14 cellular contexts compared by ENCODE assay signal in genomic region chr18:48815581-48816324, GRCh38.
DNase-seq lines count a peak whose midpoint lies in the region; TF ChIP-seq lines count a peak whose summit lies in the region.
"Had no signal": no experiment of that assay in that cellular context is flagged by ENCODE, and none has a peak within 500 bp of the region (broad histone marks: within the 10 kb centered on the region; RNA-seq: fewer than 3 reads in every experiment).

No MANE protein-coding gene starts in this region.

- 92% methylated on average over 5 of the region's 5 CpGs for WGBS in suprapubic skin

- no peak for TF ChIP-seq POLR2A in suprapubic skin (IDR thresholded peaks at IDR 0.05)

- no peaks in the 10 kb centered on the region for H3K9me3 Mint-ChIP-seq in activated CD4-positive, alpha-beta T cell treated with anti-CD3 and anti-CD28 coated beads, Interleukin-2, amount 10 ng/mL, durations not matched to agents 24 days and 14 days
- no peaks in the 10 kb centered on the region for H3K9me3 Mint-ChIP-seq in activated naive CD4-positive, alpha-beta T cell treated with anti-CD3 and anti-CD28 coated beads for 36 hours

- DNase-seq in activated CD4-positive, alpha-beta T cell treated with anti-CD3 and anti-CD28 coated beads, Interleukin-2, amount 10 ng/mL, durations not matched to agents 24 days and 14 days: no peak
- no peak for DNase-seq in activated CD4-positive, alpha-beta T cell treated with anti-CD3 and anti-CD28 coated beads, Interleukin-2, amount 50 U/mL, for 1 hour
- peak; percentile 49 for DNase-seq in activated CD8-positive, alpha-beta memory T cell treated with anti-CD3 and anti-CD28 coated beads for 24 hours
- peak; percentile 31 for DNase-seq in islet precursor cell
- DNase-seq in suprapubic skin (ENCODE audit: low spot score in 2 of 2): peak; percentile 4 to 43
- no peak for DNase-seq in NCI-H146 treated with DMSO at 0.1 percent for 48 hours (lab: John Stamatoyannopoulos, UW; ENCODE audit: unreplicated experiment)
- no peak for DNase-seq in activated naive CD4-positive, alpha-beta T cell treated with anti-CD3 and anti-CD28 coated beads for 36 hours
- DNase-seq in stimulated activated CD4-positive, alpha-beta T cell treated with anti-CD3 and anti-CD28 coated beads, Interleukin-2, amount 100 ng/mL, for 48 hours: no peak
- DNase-seq: dermis blood vessel endothelial cell, DND-41, foreskin fibroblast, kidney glomerular epithelial cell, NCI-H2029, stomach had no signal

- no peak overlapping the region for H3K4me3 ChIP-seq in suprapubic skin
- H3K4me3 ChIP-seq: stomach had no signal

- peaks cover 10% of the 10 kb centered on the region for H3K4me1 ChIP-seq in suprapubic skin

- peaks cover 5% of the 10 kb centered on the region for H3K36me3 Mint-ChIP-seq in activated CD4-positive, alpha-beta T cell treated with anti-CD3 and anti-CD28 coated beads, Interleukin-2, amount 10 ng/mL, durations not matched to agents 24 days and 14 days (ENCODE audit: low read depth)
- H3K36me3 Mint-ChIP-seq in activated naive CD4-positive, alpha-beta T cell treated with anti-CD3 and anti-CD28 coated beads for 36 hours (ENCODE audit: low read depth): no peaks in the 10 kb centered on the region

- CTCF ChIA-PET in activated naive CD4-positive, alpha-beta T cell treated with anti-CD3 and anti-CD28 coated beads for 36 hours (lab: Charles Lee): no interaction called here

- no peaks in the 10 kb centered on the region for H3K9me3 ChIP-seq in suprapubic skin
- H3K9me3 ChIP-seq: stomach had no signal

- peaks cover 8% of the 10 kb centered on the region for H3K36me3 ChIP-seq in suprapubic skin

- intact Hi-C loops in activated CD4-positive, alpha-beta T cell treated with anti-CD3 and anti-CD28 coated beads, Interleukin-2, amount 10 ng/mL, durations not matched to agents 24 days and 14 days (cut with micrococcal nuclease): loop anchor here (1.0 kb wide), 2 partner anchors 14 to 19 kb away; no protein-coding TSS in a partner anchor
- intact Hi-C loops in activated naive CD4-positive, alpha-beta T cell treated with anti-CD3 and anti-CD28 coated beads for 36 hours (cut with micrococcal nuclease): no loop called here

- peaks cover 56% of the 10 kb centered on the region for H3K4me1 Mint-ChIP-seq in activated CD4-positive, alpha-beta T cell treated with anti-CD3 and anti-CD28 coated beads, Interleukin-2, amount 10 ng/mL, durations not matched to agents 24 days and 14 days
- H3K4me1 Mint-ChIP-seq in activated naive CD4-positive, alpha-beta T cell treated with anti-CD3 and anti-CD28 coated beads for 36 hours (ENCODE audit: low read depth): peaks cover 17% of the 10 kb centered on the region

- H3K27ac ChIP-seq in suprapubic skin: no peak overlapping the region
- H3K27ac ChIP-seq: stomach had no signal

- H3K27ac Mint-ChIP-seq in activated CD4-positive, alpha-beta T cell treated with anti-CD3 and anti-CD28 coated beads, Interleukin-2, amount 10 ng/mL, durations not matched to agents 24 days and 14 days: peak overlapping the region; percentile 85
- no peak overlapping the region for H3K27ac Mint-ChIP-seq in activated naive CD4-positive, alpha-beta T cell treated with anti-CD3 and anti-CD28 coated beads for 36 hours

- TF ChIP-seq CTCF in suprapubic skin (IDR thresholded peaks at IDR 0.05): no peak

- no peak overlapping the region for H3K4me3 Mint-ChIP-seq in activated CD4-positive, alpha-beta T cell treated with anti-CD3 and anti-CD28 coated beads, Interleukin-2, amount 10 ng/mL, durations not matched to agents 24 days and 14 days
- no peak overlapping the region for H3K4me3 Mint-ChIP-seq in activated naive CD4-positive, alpha-beta T cell treated with anti-CD3 and anti-CD28 coated beads for 36 hours

- no peaks in the 10 kb centered on the region for H3K27me3 Mint-ChIP-seq in activated CD4-positive, alpha-beta T cell treated with anti-CD3 and anti-CD28 coated beads, Interleukin-2, amount 10 ng/mL, durations not matched to agents 24 days and 14 days
- H3K27me3 Mint-ChIP-seq in activated naive CD4-positive, alpha-beta T cell treated with anti-CD3 and anti-CD28 coated beads for 36 hours (ENCODE audit: low read depth): no peaks in the 10 kb centered on the region

- no peaks in the 10 kb centered on the region for H3K27me3 ChIP-seq in suprapubic skin
- H3K27me3 ChIP-seq: stomach had no signal

- no peak for TF ChIP-seq EP300 in suprapubic skin (IDR thresholded peaks at IDR 0.05)

Comparison
In these comparisons a context has a peak if more than half of its experiments do, and no peak if none do; other contexts are left out.
1. DNase-seq: peak in activated CD8-positive, alpha-beta memory T cell treated with anti-CD3 and anti-CD28 coated beads for 24 hours (single experiment), islet precursor cell (single experiment) and suprapubic skin (2 of 2); none in activated CD4-positive, alpha-beta T cell treated with anti-CD3 and anti-CD28 coated beads, Interleukin-2, amount 10 ng/mL, durations not matched to agents 24 days and 14 days (single experiment), activated CD4-positive, alpha-beta T cell treated with anti-CD3 and anti-CD28 coated beads, Interleukin-2, amount 50 U/mL, for 1 hour (single experiment), NCI-H146 treated with DMSO at 0.1 percent for 48 hours (single experiment), activated naive CD4-positive, alpha-beta T cell treated with anti-CD3 and anti-CD28 coated beads for 36 hours (single experiment) and stimulated activated CD4-positive, alpha-beta T cell treated with anti-CD3 and anti-CD28 coated beads, Interleukin-2, amount 100 ng/mL, for 48 hours (0 of 2).